In the genomic region with DNA sequence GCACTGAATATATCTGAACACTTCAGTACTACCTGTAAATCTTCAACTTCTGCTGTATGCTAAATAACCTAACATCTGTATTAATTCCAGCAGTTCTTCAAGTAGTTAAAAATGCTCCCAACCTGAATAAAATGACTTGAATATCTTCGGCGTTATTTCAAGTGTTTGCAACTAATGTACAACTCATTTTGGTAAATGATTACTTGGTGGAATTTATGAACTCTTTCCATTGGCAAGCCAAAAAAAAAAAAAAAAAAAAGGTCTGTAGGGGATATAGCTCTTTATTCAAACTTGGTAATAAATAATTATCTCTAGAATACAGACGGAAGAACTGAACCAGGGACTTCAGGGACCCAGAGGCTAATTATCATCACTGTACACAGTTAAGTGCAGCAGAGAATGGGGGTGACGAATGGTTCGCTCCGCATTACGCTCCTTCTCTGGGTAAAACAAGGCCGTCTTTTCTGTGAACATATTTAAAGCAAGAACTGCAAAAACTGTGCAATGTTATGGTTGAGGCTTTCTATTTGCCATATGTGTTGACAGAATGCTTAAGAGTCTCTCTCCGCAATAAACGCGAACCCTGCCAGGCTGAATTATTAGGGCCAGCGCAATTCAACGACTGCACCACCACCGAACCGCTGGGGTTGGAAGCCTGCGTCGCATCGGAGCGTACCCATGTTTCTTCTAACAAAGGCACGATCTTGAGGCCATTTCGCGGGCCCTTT, we compare ENCODE assay signal across 8 cellular contexts. TPM values are rescaled to one million over a fixed set of nuclear protein-coding genes. Genes with fewer than 3 reads are reported as not detected.
DNase-seq lines count a peak whose midpoint lies in the region; TF ChIP-seq lines count a peak whose summit lies in the region.

No MANE protein-coding gene starts in this region.

- H3K9me3 Mint-ChIP-seq in T-helper 1 cell treated with Interleukin-12 subunit alpha and Interleukin-12 subunit beta and Interleukin-4 antibody, amounts not matched to agents 30 μg/mL and 1 μg/mL, for 36 hours = no peaks in the 10 kb centered on the region

- H3K9me3 ChIP-seq in ascending aorta (no peaks in the 10 kb centered on the region), suprapubic skin (no peaks in the 10 kb centered on the region)

- peak overlapping the region; percentile 98 to 100 for H3K27ac ChIP-seq in ascending aorta
- H3K27ac ChIP-seq in layer of hippocampus (ENCODE audit: low read depth, low read length) = peak overlapping the region; percentile 96
- peak overlapping the region; percentile 100 for H3K27ac ChIP-seq in suprapubic skin

- intact Hi-C loops in ascending aorta (cut with DNase I) = loop anchor here (1.0 to 10.0 kb wide), 4 partner anchors 200 to 887 kb away; a partner anchor contains a TSS

- no peak for TF ChIP-seq POLR2A in suprapubic skin (IDR thresholded peaks at IDR 0.05)

- peak overlapping the region; percentile 84 for H3K27ac Mint-ChIP-seq in T-helper 1 cell treated with Interleukin-12 subunit alpha and Interleukin-12 subunit beta and Interleukin-4 antibody, amounts not matched to agents 30 μg/mL and 1 μg/mL, for 36 hours

- peaks cover 19% of the 10 kb centered on the region for H3K4me1 Mint-ChIP-seq in T-helper 1 cell treated with Interleukin-12 subunit alpha and Interleukin-12 subunit beta and Interleukin-4 antibody, amounts not matched to agents 30 μg/mL and 1 μg/mL, for 36 hours (ENCODE audit: low read depth)

- H3K4me3 ChIP-seq in ascending aorta (peak overlapping the region; percentile 97 to 99), suprapubic skin (peak overlapping the region; percentile 100)

- peak overlapping the region; percentile 74 for H3K4me3 Mint-ChIP-seq in T-helper 1 cell treated with Interleukin-12 subunit alpha and Interleukin-12 subunit beta and Interleukin-4 antibody, amounts not matched to agents 30 μg/mL and 1 μg/mL, for 36 hours

- H3K36me3 ChIP-seq in ascending aorta (no peaks in the 10 kb centered on the region), suprapubic skin (no peaks in the 10 kb centered on the region)

- peaks cover 28% of the 10 kb centered on the region for H3K27me3 Mint-ChIP-seq in T-helper 1 cell treated with Interleukin-12 subunit alpha and Interleukin-12 subunit beta and Interleukin-4 antibody, amounts not matched to agents 30 μg/mL and 1 μg/mL, for 36 hours (ENCODE audit: low read depth)

- H3K4me1 ChIP-seq in ascending aorta (peaks cover 0 to 2% of the 10 kb centered on the region in 2 donors), suprapubic skin (peaks cover 25% of the 10 kb centered on the region)

- no peak for TF ChIP-seq CTCF in ascending aorta (IDR thresholded peaks at IDR 0.05)
- no peak for TF ChIP-seq CTCF in suprapubic skin (IDR thresholded peaks at IDR 0.05)

- H3K27me3 ChIP-seq in ascending aorta = no peaks in the 10 kb centered on the region
- no peaks in the 10 kb centered on the region for H3K27me3 ChIP-seq in layer of hippocampus (ENCODE audit: control insufficient read depth, insufficient read depth, low read length)
- H3K27me3 ChIP-seq in suprapubic skin = no peaks in the 10 kb centered on the region

- DNase-seq in T-helper 1 cell = no peak
- DNase-seq in Kasumi-1 (lab: John Stamatoyannopoulos, UW) = peak; percentile 18 to 45
- no peak for DNase-seq in ascending aorta (ENCODE audit: low spot score in 2 of 2)
- DNase-seq in suprapubic skin (ENCODE audit: low spot score in 2 of 2) = no peak
- DNase-seq in amniotic stem cell (lab: John Stamatoyannopoulos, UW) = no peak
- no peak for DNase-seq in NOMO-1 (lab: John Stamatoyannopoulos, UW; ENCODE audit: unreplicated experiment in 2 of 2)

- 5% methylated on average over 21 of the region's 22 CpGs for WGBS in suprapubic skin

- TF ChIP-seq EP300 in suprapubic skin (IDR thresholded peaks at IDR 0.05) = no peak

- H3K36me3 Mint-ChIP-seq in T-helper 1 cell treated with Interleukin-12 subunit alpha and Interleukin-12 subunit beta and Interleukin-4 antibody, amounts not matched to agents 30 μg/mL and 1 μg/mL, for 36 hours (ENCODE audit: low read depth) = no peaks in the 10 kb centered on the region

RNA-seq across cellular contexts. Expression of a gene that starts 1.8 kb away (rescaled TPM):
- total RNA-seq in ascending aorta = 12.0 TPM
- total RNA-seq in suprapubic skin = 100 to 1,000 TPM in 2 of 4 donors, 10 to 100 TPM in 2; 84.6 to 141 (median 97.3) TPM

Comparison
In these comparisons a context has a peak if more than half of its experiments do, and no peak if none do; other contexts are left out.
1. DNase-seq: peak in Kasumi-1 (2 of 2); none in T-helper 1 cell (0 of 5), ascending aorta (0 of 2), suprapubic skin (0 of 2), amniotic stem cell (single experiment) and NOMO-1 (0 of 2).
2. Peak in every context shown above with its lines, with median percentiles within 50 percentile points of each other: H3K27ac ChIP-seq.